In genomic region chr16:4328580-4329353, GRCh38 we compare ENCODE assay signal across 9 cellular contexts. TPM values are rescaled to one million over a fixed set of nuclear protein-coding genes. Genes with fewer than 3 reads are reported as not detected.
A peak's percentile ranks its signal among the peaks of the same experiment; 100 is the strongest.
DNase-seq lines count a peak whose midpoint lies in the region; ATAC-seq, FAIRE-seq and TF ChIP-seq lines count a peak whose summit lies in the region.
"Had no signal": no experiment of that assay in that cellular context is flagged by ENCODE, and none has a peak within 500 bp of the region (broad histone marks: within the 10 kb centered on the region; RNA-seq: fewer than 3 reads in every experiment).

No MANE protein-coding gene starts in this region.

- H3K9me3 Mint-ChIP-seq in HFFc6: no peaks in the 10 kb centered on the region
- H3K9me3 Mint-ChIP-seq in stimulated activated naive B cell treated with anti-CD40 and anti-IgM and Interleukin-4, amounts not matched to agents 10 μg/mL and 1 μg/mL and 100 μg/mL, for 72 hours: no peaks in the 10 kb centered on the region

- no peaks in the 10 kb centered on the region for H3K36me3 Mint-ChIP-seq in HFFc6 (ENCODE audit: low read depth)
- H3K36me3 Mint-ChIP-seq in stimulated activated naive B cell treated with anti-CD40 and anti-IgM and Interleukin-4, amounts not matched to agents 10 μg/mL and 1 μg/mL and 100 μg/mL, for 72 hours: no peaks in the 10 kb centered on the region

- no peak overlapping the region for H3K9ac ChIP-seq in mammary epithelial cell (ENCODE audit: insufficient read depth, low read length)

- H3K27ac ChIP-seq in mammary epithelial cell (ENCODE audit: insufficient read depth, low read depth, low read length) (no peak overlapping the region), left lung (peak overlapping the region; percentile 68 to 80), small intestine (ENCODE audit: low read depth in 1 of 2, low read length in 1 of 2) (peak overlapping the region in 1 of 2 donors; percentile 77)

- ATAC-seq in left lung: no peak
- ATAC-seq in stimulated activated naive B cell treated with anti-CD40 and anti-IgM and Interleukin-4, amounts not matched to agents 10 μg/mL and 1 μg/mL and 100 μg/mL, for 72 hours (replicated peaks): no peak

- peaks cover 30% of the 10 kb centered on the region for H3K4me1 Mint-ChIP-seq in HFFc6 (ENCODE audit: low read depth)
- H3K4me1 Mint-ChIP-seq in stimulated activated naive B cell treated with anti-CD40 and anti-IgM and Interleukin-4, amounts not matched to agents 10 μg/mL and 1 μg/mL and 100 μg/mL, for 72 hours: peaks cover 10 to 16% of the 10 kb centered on the region in 2 donors

- no peak for DNase-seq in HFFc6
- no peak for DNase-seq in mammary epithelial cell
- no peak for DNase-seq in left lung
- DNase-seq in stimulated activated naive B cell treated with anti-CD40 and anti-IgM and Interleukin-4, amounts not matched to agents 10 μg/mL and 1 μg/mL and 100 μg/mL, for 72 hours: no peak
- DNase-seq in mucosa of gallbladder (ENCODE audit: low spot score): no peak
- no peak for DNase-seq in small intestine
- no peak for DNase-seq in D721Med (ENCODE audit: insufficient read length, low spot score)
- DNase-seq in iPS-NIHi11 (ENCODE audit: low spot score): no peak
- DNase-seq: NCI-H510A had no signal

- peak overlapping the region; percentile 59 for H3K4me2 ChIP-seq in mammary epithelial cell (ENCODE audit: insufficient read depth, low read depth, low read length)

- peaks cover 18% of the 10 kb centered on the region for H3K4me1 ChIP-seq in mammary epithelial cell (ENCODE audit: insufficient read depth, low read length)
- H3K4me1 ChIP-seq in left lung: peaks cover 41 to 74% of the 10 kb centered on the region in 2 donors
- H3K4me1 ChIP-seq in small intestine (ENCODE audit: control insufficient read depth in 2 of 2, insufficient read depth in 1 of 2, low read depth in 1 of 2, low read length in 1 of 2): no peaks in the 10 kb centered on the region

- peak overlapping the region; percentile 88 for H3K27ac Mint-ChIP-seq in HFFc6
- peak overlapping the region; percentile 31 for H3K27ac Mint-ChIP-seq in stimulated activated naive B cell treated with anti-CD40 and anti-IgM and Interleukin-4, amounts not matched to agents 10 μg/mL and 1 μg/mL and 100 μg/mL, for 72 hours

- intact Hi-C loops in mammary epithelial cell (cut with micrococcal nuclease) (no loop called here), left lung (cut with DNase I) (no loop called here)

- CTCF ChIA-PET in mammary epithelial cell (lab: Charles Lee; ENCODE audit: low non-redundant PET): no interaction called here

- no peaks in the 10 kb centered on the region for H3K36me3 ChIP-seq in mammary epithelial cell (ENCODE audit: insufficient read depth, low read length)
- H3K36me3 ChIP-seq in left lung: peaks cover 0 to 18% of the 10 kb centered on the region in 2 donors
- H3K36me3 ChIP-seq in small intestine (ENCODE audit: control insufficient read depth in 2 of 2, insufficient read depth in 2 of 2, low read length in 2 of 2): no peaks in the 10 kb centered on the region

- no peaks in the 10 kb centered on the region for H3K9me3 ChIP-seq in mammary epithelial cell (replicated peaks; ENCODE audit: insufficient read depth, low read length)
- H3K9me3 ChIP-seq in left lung: no peaks in the 10 kb centered on the region
- no peaks in the 10 kb centered on the region for H3K9me3 ChIP-seq in small intestine (ENCODE audit: control insufficient read depth, low read depth)

- dilution Hi-C loops in mammary epithelial cell (cut with HindIII; ENCODE audit: low sequenced_read_pairs): no loop called here

- no peaks in the 10 kb centered on the region for H3K27me3 ChIP-seq in mammary epithelial cell (ENCODE audit: insufficient read depth, low read length)
- peaks cover 0 to 19% of the 10 kb centered on the region in 2 donors for H3K27me3 ChIP-seq in left lung
- H3K27me3 ChIP-seq in small intestine (ENCODE audit: control insufficient read depth in 2 of 2, insufficient read depth in 2 of 2, low read length in 2 of 2): no peaks in the 10 kb centered on the region

- H3K79me2 ChIP-seq in mammary epithelial cell (ENCODE audit: insufficient read depth, low read length): peaks cover 86% of the 10 kb centered on the region

- no peaks in the 10 kb centered on the region for H4K20me1 ChIP-seq in mammary epithelial cell (ENCODE audit: insufficient read depth, low read length)

- H2AFZ ChIP-seq in mammary epithelial cell (ENCODE audit: low read depth, low read length): no peak overlapping the region

- WGBS in mammary epithelial cell (ENCODE audit: low coverage, missing lambda C conversion rate): 70% methylated on average over 10 of the region's 14 CpGs
- 46 to 59% (median 56%) methylated on average over 14 of the region's 14 CpGs for WGBS in small intestine, 3 donors

- H3K27me3 Mint-ChIP-seq in HFFc6 (ENCODE audit: insufficient read depth): no peaks in the 10 kb centered on the region; the same call in 1 of the 2 replicates
- H3K27me3 Mint-ChIP-seq in stimulated activated naive B cell treated with anti-CD40 and anti-IgM and Interleukin-4, amounts not matched to agents 10 μg/mL and 1 μg/mL and 100 μg/mL, for 72 hours: peaks cover 4 to 7% of the 10 kb centered on the region in 2 donors

- in situ Hi-C loops in mammary epithelial cell (cut with MboI; ENCODE audit: low sequenced_read_pairs in 2 of 2): no loop called here

- BruUV-seq in mammary epithelial cell (replicated peaks; lab: Mats Ljungman, UMichigan): no TSS peak

- FAIRE-seq in small intestine (lab: Jason Lieb, UNC): no peak
- FAIRE-seq in D721Med (lab: Jason Lieb, UNC): no peak

- no peak overlapping the region for H3K4me3 ChIP-seq in mammary epithelial cell (replicated peaks in 1 of 3; ENCODE audit: insufficient read depth in 1 of 3, low read depth in 2 of 3, low read length in 3 of 3)
- H3K4me3 ChIP-seq in left lung: peak overlapping the region in 1 of 2 donors; percentile 27
- H3K4me3 ChIP-seq in small intestine (ENCODE audit: low read depth in 1 of 2, low read length in 2 of 2): no peak overlapping the region

- H3K4me3 Mint-ChIP-seq in HFFc6: peak overlapping the region; percentile 58
- H3K4me3 Mint-ChIP-seq in stimulated activated naive B cell treated with anti-CD40 and anti-IgM and Interleukin-4, amounts not matched to agents 10 μg/mL and 1 μg/mL and 100 μg/mL, for 72 hours: peak overlapping the region; percentile 74 to 77

- TF ChIP-seq CTCF in HFFc6 (IDR thresholded peaks at IDR 0.05) (no peak), mammary epithelial cell (conservative IDR thresholded peaks at IDR 0.05 in 1 of 2, IDR thresholded peaks at IDR 0.05 in 1 of 2; ENCODE audit: extremely low read depth in 1 of 2, insufficient read depth in 1 of 2, low read depth in 1 of 2, low read length in 2 of 2) (no peak), left lung (IDR thresholded peaks at IDR 0.05) (no peak), D721Med (IDR thresholded peaks at IDR 0.05; ENCODE audit: insufficient read depth, missing control alignments) (no peak)

RNA-seq across cellular contexts. Expression of gene GLIS2, which starts 12.9 kb away (rescaled TPM):
- total RNA-seq in HFFc6 (2021; fragmentation: NEBNext Ultra II Directional; extraction: Animal tissue kit (Norgen Biotek cat#: 25700)): 10 to 100 TPM; 21.9 to 26.0 (median 23.5) TPM
- total RNA-seq in mammary epithelial cell: 10 to 100 TPM in 1 of 2 donors, 1 to 10 TPM in 1; 3.3 to 13.5 TPM
- polyA plus RNA-seq in mammary epithelial cell: 3.6 TPM
- polyA minus RNA-seq in mammary epithelial cell: 10.4 TPM
- 10 to 100 TPM; 28.9 to 31.0 TPM for total RNA-seq in left lung
- 22.2 TPM for total RNA-seq in mucosa of gallbladder
- polyA plus RNA-seq in small intestine: 1 to 10 TPM in 2 of 3 donors, under 1 TPM in 1; 0.22 to 3.6 (median 1.1) TPM

RNA-seq across cellular contexts. Expression of gene PAM16, which starts 22.4 kb away (rescaled TPM):
- 10 to 100 TPM; 44.9 to 50.8 (median 46.1) TPM for total RNA-seq in HFFc6 (2021; fragmentation: NEBNext Ultra II Directional; extraction: Animal tissue kit (Norgen Biotek cat#: 25700))
- total RNA-seq in mammary epithelial cell: 10 to 100 TPM; 20.3 to 62.1 TPM
- 41.2 TPM for polyA plus RNA-seq in mammary epithelial cell
- 3.8 TPM for polyA minus RNA-seq in mammary epithelial cell
- total RNA-seq in left lung: 10 to 100 TPM; 26.2 to 44.6 TPM
- 27.5 TPM for total RNA-seq in mucosa of gallbladder
- polyA plus RNA-seq in small intestine: 10 to 100 TPM; 63.0 to 98.4 (median 76.0) TPM

RNA-seq across cellular contexts. Expression of gene VASN, which starts 42.9 kb away (rescaled TPM):
- total RNA-seq in HFFc6 (2021; fragmentation: NEBNext Ultra II Directional; extraction: Animal tissue kit (Norgen Biotek cat#: 25700)): 100 to 1,000 TPM in 4 of 6 experiments, 10 to 100 TPM in 2; 92.0 to 131 (median 103) TPM
- total RNA-seq in mammary epithelial cell (10 to 100 TPM in 1 of 2 donors, 1 to 10 TPM in 1; 5.0 to 25.5 TPM), left lung (10 to 100 TPM; 24.5 to 28.3 TPM), mucosa of gallbladder (31.5 TPM)
- polyA plus RNA-seq in mammary epithelial cell (1.9 TPM), small intestine (10 to 100 TPM in 1 of 3 donors, under 1 TPM in 2; 0.45 to 11.4 (median 0.81) TPM)
- polyA minus RNA-seq in mammary epithelial cell: 0.67 TPM

RNA-seq across cellular contexts. Expression of gene TFAP4, which starts 55.9 kb away (rescaled TPM):
- total RNA-seq in HFFc6 (2021; fragmentation: NEBNext Ultra II Directional; extraction: Animal tissue kit (Norgen Biotek cat#: 25700)): 10 to 100 TPM in 3 of 6 experiments, 1 to 10 TPM in 3; 8.3 to 11.7 (median 10.1) TPM
- 10 to 100 TPM in 1 of 2 donors, 1 to 10 TPM in 1; 3.3 to 13.0 TPM for total RNA-seq in mammary epithelial cell
- 9.5 TPM for polyA plus RNA-seq in mammary epithelial cell
- 6.4 TPM for polyA minus RNA-seq in mammary epithelial cell
- total RNA-seq in left lung: 10 to 100 TPM in 1 of 2 donors, 1 to 10 TPM in 1; 6.4 to 12.8 TPM
- total RNA-seq in mucosa of gallbladder: 12.1 TPM
- 10 to 100 TPM in 1 of 3 donors, 1 to 10 TPM in 2; 4.2 to 14.7 (median 5.4) TPM for polyA plus RNA-seq in small intestine
